8 cellular contexts compared by ENCODE assay signal in genomic region chr1:155004352-155005075, GRCh38. TPM values are rescaled to one million over a fixed set of nuclear protein-coding genes. Genes with fewer than 3 reads are reported as not detected.
DNase-seq lines count a peak whose midpoint lies in the region; ATAC-seq and TF ChIP-seq lines count a peak whose summit lies in the region.
"Had no signal": no experiment of that assay in that cellular context is flagged by ENCODE, and none has a peak within 500 bp of the region (broad histone marks: within the 10 kb centered on the region; RNA-seq: fewer than 3 reads in every experiment).

No MANE protein-coding gene starts in this region.

- no peak for TF ChIP-seq CTCF in stomach (IDR thresholded peaks at IDR 0.05)

- DNase-seq in stomach (no peak), DMS 273 treated with DMSO at 0.1 percent for 48 hours (lab: John Stamatoyannopoulos, UW) (no peak), EL (no peak)
- DNase-seq: stimulated activated CD4-positive, alpha-beta T cell treated with anti-CD3 and anti-CD28 coated beads, Interleukin-2, amount 100 ng/mL, for 24 hours had no signal

- no peak for ATAC-seq in GM19467 (IDR thresholded peaks at IDR 0.05; ENCODE audit: unreplicated experiment)

- H3K27ac ChIP-seq in HUES64 (ENCODE audit: low read depth, low read length) (peak overlapping the region; percentile 65; the same call in 1 of the 2 replicates), stomach (peak overlapping the region; percentile 96 to 100 (median 99))

- TF ChIP-seq EP300 in stomach (IDR thresholded peaks at IDR 0.05) = no peak

- H3K9me3 ChIP-seq in HUES64 (ENCODE audit: insufficient read depth, low read depth, low read length) (no peaks in the 10 kb centered on the region), iPS-18c (ENCODE audit: control insufficient read depth, insufficient read depth, low read length) (peaks cover 2% of the 10 kb centered on the region), stomach (no peaks in the 10 kb centered on the region)

- no peak for TF ChIP-seq POLR2A in stomach (IDR thresholded peaks at IDR 0.05)

- intact Hi-C loops in stomach (cut with DNase I; ENCODE audit: low total_unique reads) = no loop called here

- no peaks in the 10 kb centered on the region for H3K27me3 Mint-ChIP-seq in activated naive CD8-positive, alpha-beta T cell

- H3K9me3 Mint-ChIP-seq in activated naive CD8-positive, alpha-beta T cell (ENCODE audit: low read depth) = no peaks in the 10 kb centered on the region

- H3K4me3 Mint-ChIP-seq in activated naive CD8-positive, alpha-beta T cell = peak overlapping the region; percentile 79

- peak overlapping the region; percentile 95 for H3K4me3 ChIP-seq in HUES64 (ENCODE audit: low read length)
- H3K4me3 ChIP-seq in iPS-18c (ENCODE audit: insufficient read depth, low read depth, low read length) = peak overlapping the region; percentile 87
- peak overlapping the region; percentile 78 to 90 (median 85) for H3K4me3 ChIP-seq in stomach

- peak overlapping the region; percentile 77 for H3K27ac Mint-ChIP-seq in activated naive CD8-positive, alpha-beta T cell

- peaks cover 18% of the 10 kb centered on the region for H3K4me1 ChIP-seq in HUES64 (ENCODE audit: insufficient read depth, low read length)
- peaks cover 64 to 70% (median 66%) of the 10 kb centered on the region in 4 donors for H3K4me1 ChIP-seq in stomach

- H3K36me3 Mint-ChIP-seq in activated naive CD8-positive, alpha-beta T cell = no peaks in the 10 kb centered on the region

- H3K27me3 ChIP-seq in HUES64 (ENCODE audit: insufficient read depth, low read length) = no peaks in the 10 kb centered on the region
- no peaks in the 10 kb centered on the region for H3K27me3 ChIP-seq in stomach

- 34% methylated on average over 5 of the region's 5 CpGs for WGBS in HUES64
- WGBS in stomach, 5 donors = 23 to 28% (median 27%) methylated on average over 4 to 5 of the region's 5 CpGs

- peaks cover 48% of the 10 kb centered on the region for H3K4me1 Mint-ChIP-seq in activated naive CD8-positive, alpha-beta T cell (ENCODE audit: low read depth)

- H3K36me3 ChIP-seq in HUES64 (ENCODE audit: insufficient read depth, low read length) (no peaks in the 10 kb centered on the region), stomach (peaks cover 0 to 5% (median 0%) of the 10 kb centered on the region in 4 donors)

- H3K9ac ChIP-seq in HUES64 (ENCODE audit: low read depth, low read length) = peak overlapping the region; percentile 33; the same call in 1 of the 2 replicates

RNA-seq across cellular contexts. Expression of gene ZBTB7B, which starts 1.9 kb away (rescaled TPM):
- polyA plus RNA-seq in HUES64 (2013, experiment 1 of 2) = 13.0 TPM
- 9.5 TPM for polyA plus RNA-seq in HUES64 (2013, experiment 2 of 2)
- total RNA-seq in stomach = 100 to 1,000 TPM in 1 of 5 donors, 10 to 100 TPM in 4; 32.3 to 134 (median 53.9) TPM
- 10 to 100 TPM; 29.6 to 39.5 (median 35.6) TPM for polyA plus RNA-seq in stomach

RNA-seq across cellular contexts. Expression of gene LENEP, which starts 11.1 kb away (rescaled TPM):
- not detected for polyA plus RNA-seq in HUES64 (2013, experiment 1 of 2)
- polyA plus RNA-seq in HUES64 (2013, experiment 2 of 2) = not detected
- 10 to 100 TPM in 1 of 5 donors, 1 to 10 TPM in 1, not detected in 3; 1.1 to 11.6 TPM for total RNA-seq in stomach
- polyA plus RNA-seq in stomach = not detected

RNA-seq across cellular contexts. Expression of gene FLAD1, which starts 21.4 kb away (rescaled TPM):
- 58.3 TPM for polyA plus RNA-seq in HUES64 (2013, experiment 1 of 2)
- 49.8 TPM for polyA plus RNA-seq in HUES64 (2013, experiment 2 of 2)
- 10 to 100 TPM; 14.1 to 76.5 (median 54.8) TPM for total RNA-seq in stomach
- polyA plus RNA-seq in stomach = 10 to 100 TPM; 31.4 to 43.8 (median 40.4) TPM

RNA-seq across cellular contexts. Expression of gene DCST2, which starts 29.1 kb away (rescaled TPM):
- polyA plus RNA-seq in HUES64 (2013, experiment 1 of 2) = not detected
- polyA plus RNA-seq in HUES64 (2013, experiment 2 of 2) = 0.51 TPM
- total RNA-seq in stomach = 100 to 1,000 TPM in 1 of 5 donors, not detected in 4; 158 TPM
- 1 to 10 TPM; 1.6 to 6.6 (median 6.1) TPM for polyA plus RNA-seq in stomach

RNA-seq across cellular contexts. Expression of gene DCST1, which starts 29.1 kb away (rescaled TPM):
- polyA plus RNA-seq in HUES64 (2013, experiment 1 of 2) = not detected
- polyA plus RNA-seq in HUES64 (2013, experiment 2 of 2) = not detected
- total RNA-seq in stomach = under 1 TPM in 2 of 5 donors, not detected in 3; 0.18 to 0.89 TPM
- polyA plus RNA-seq in stomach = under 1 TPM in 1 of 3 donors, not detected in 2; 0.13 TPM
